Comparison of ENCODE assay signal across 25 cellular contexts in genomic region chr21:38280446-38280845, GRCh38. TPM values are rescaled to one million over a fixed set of nuclear protein-coding genes. Genes with fewer than 3 reads are reported as not detected.
DNase-seq lines count a peak whose midpoint lies in the region; ATAC-seq, FAIRE-seq and TF ChIP-seq lines count a peak whose summit lies in the region.
"Had no signal": no experiment of that assay in that cellular context is flagged by ENCODE, and none has a peak within 500 bp of the region (broad histone marks: within the 10 kb centered on the region; RNA-seq: fewer than 3 reads in every experiment).

No MANE protein-coding gene starts in this region.

- dilution Hi-C loops in IMR-90 (cut with HindIII; ENCODE audit: low sequenced_read_pairs, unreplicated experiment), result no loop called here

- no peak overlapping the region for H2AK9ac ChIP-seq in IMR-90 (replicated peaks; ENCODE audit: low read depth, low read length, poor library complexity)

- H3K79me1 ChIP-seq in IMR-90 (ENCODE audit: low read depth in 1 of 2, low read length in 2 of 2), result no peaks in the 10 kb centered on the region

- no peak overlapping the region for H3K18ac ChIP-seq in IMR-90 (ENCODE audit: low read depth, low read length)

- no peak overlapping the region for H3K23ac ChIP-seq in IMR-90 (ENCODE audit: low read depth, low read length)

- TF ChIP-seq CTCF in IMR-90 (conservative IDR thresholded peaks at IDR 0.05; ENCODE audit: low read depth, low read length) (no peak), choroid plexus epithelial cell (conservative IDR thresholded peaks at IDR 0.05; ENCODE audit: low read depth, low read length) (no peak), kidney (IDR thresholded peaks at IDR 0.05; ENCODE audit: borderline replicate concordance, extremely low read depth, insufficient read depth) (no peak)

- WGBS in IMR-90 (ENCODE audit: extremely low coverage in 2 of 2, insufficient read length in 1 of 2), 2 experiments, result no CpG with 5 or more reads among the region's 4 CpGs

- H3K9me3 ChIP-seq in IMR-90 (ENCODE audit: control insufficient read depth, insufficient read depth, low read length) (no peaks in the 10 kb centered on the region), kidney (ENCODE audit: control insufficient read depth in 1 of 2, low read length in 2 of 2) (no peaks in the 10 kb centered on the region)

- no peaks in the 10 kb centered on the region for H4K20me1 ChIP-seq in IMR-90 (ENCODE audit: insufficient read depth, low read length)
- H4K20me1 ChIP-seq: BLaER1 treated with 17β-estradiol and CSF1 and Interleukin-3, amounts not matched to agents 10 nM and 100 nM had no signal

- in situ Hi-C loops in IMR-90 (cut with MboI; ENCODE audit: low sequenced_read_pairs), result no loop called here

- H3K56ac ChIP-seq in IMR-90 (ENCODE audit: extremely low read depth, insufficient read depth, low read length), result no peak overlapping the region

- no peak overlapping the region for H2AK5ac ChIP-seq in IMR-90 (ENCODE audit: low read depth, low read length)

- H2BK5ac ChIP-seq in IMR-90 (ENCODE audit: low read depth, low read length, poor library complexity, severe bottlenecking), result no peak overlapping the region

- no peaks in the 10 kb centered on the region for H3K36me3 ChIP-seq in IMR-90 (ENCODE audit: control insufficient read depth, insufficient read depth, low read length)
- peaks cover 3 to 26% of the 10 kb centered on the region in 2 donors for H3K36me3 ChIP-seq in kidney (ENCODE audit: control insufficient read depth in 1 of 2, insufficient read depth in 2 of 2, low read length in 2 of 2)
- H3K36me3 ChIP-seq: BLaER1 treated with 17β-estradiol and CSF1 and Interleukin-3, amounts not matched to agents 10 nM and 100 nM had no signal

- DNase-seq in IMR-90 (peak; percentile 20), choroid plexus epithelial cell (ENCODE audit: low read depth) (peak; percentile 43), kidney (no peak), COR-L47 (lab: John Stamatoyannopoulos, UW) (no peak)
- no peak for DNase-seq in activated CD4-positive, alpha-beta T cell treated with anti-CD3 and anti-CD28 coated beads, Interleukin-2, amount 50 U/mL, for 48 hours
- DNase-seq: ACHN; Calu3; CD8-positive, alpha-beta T cell; DMS153; NCI-H1417; NCI-H1694 treated with DMSO at 0.1 percent for 48 hours; NCI-H2081 treated with DMSO at 0.1 percent for 48 hours; NCI-H2171 treated with DMSO at 0.1 percent for 48 hours; NCI-H524 treated with DMSO at 0.1 percent for 48 hours; OCI-M1 had no signal

- peaks cover 19% of the 10 kb centered on the region for H3K9me1 ChIP-seq in IMR-90 (ENCODE audit: insufficient read depth, low read length)

- H2AFZ ChIP-seq in IMR-90 (replicated peaks; ENCODE audit: low read length, poor library complexity), result no peak overlapping the region

- no peak for TF ChIP-seq POLR2A in IMR-90 (IDR thresholded peaks at IDR 0.05; ENCODE audit: low read depth, low read length)

- no peak for FAIRE-seq in kidney (lab: Jason Lieb, UNC)
- FAIRE-seq: GM12892, H1, HTR-8/SVneo, RCC 7860 had no signal

- TF ChIP-seq RAD21 in IMR-90 (IDR thresholded peaks at IDR 0.05; ENCODE audit: low read length), result no peak

- H3K14ac ChIP-seq in IMR-90 (replicated peaks; ENCODE audit: low read depth, low read length), result no peak overlapping the region

- intact Hi-C loops in IMR-90 (cut with micrococcal nuclease) (no loop called here), kidney (cut with DNase I) (no loop called here)

- no peak overlapping the region for H3K27ac ChIP-seq in IMR-90 (ENCODE audit: insufficient read depth, low read length)
- H3K27ac ChIP-seq in kidney (ENCODE audit: low read depth in 2 of 2, low read length in 2 of 2), result peak overlapping the region; percentile 17 to 43
- H3K27ac ChIP-seq: BLaER1 treated with 17β-estradiol and CSF1 and Interleukin-3, amounts not matched to agents 10 nM and 100 nM had no signal

- H3K4ac ChIP-seq in IMR-90 (ENCODE audit: low read depth, low read length), result no peak overlapping the region

- H3K4me2 ChIP-seq in IMR-90 (ENCODE audit: low read depth, low read length), result no peak overlapping the region

- peak overlapping the region; percentile 49; the same call in 1 of the 3 replicates for H2BK15ac ChIP-seq in IMR-90 (ENCODE audit: low read depth, low read length)

- H3K4me1 ChIP-seq in IMR-90 (ENCODE audit: control insufficient read depth, insufficient read depth, low read length) (peaks cover 19% of the 10 kb centered on the region), kidney (ENCODE audit: control insufficient read depth in 1 of 2, insufficient read depth in 1 of 2, low read depth in 1 of 2, low read length in 2 of 2) (peaks cover 13 to 14% of the 10 kb centered on the region in 2 donors)

- ATAC-seq in IMR-90 (ENCODE audit: low read depth) (no peak), GM19351 (IDR thresholded peaks at IDR 0.05; ENCODE audit: unreplicated experiment) (no peak), GM18870 (IDR thresholded peaks at IDR 0.05; ENCODE audit: unreplicated experiment) (no peak)
- ATAC-seq: CD8-positive, alpha-beta T cell; Right ventricle myocardium inferior had no signal

- H2BK20ac ChIP-seq in IMR-90 (ENCODE audit: low read depth, low read length), result no peak overlapping the region

- H4K91ac ChIP-seq in IMR-90 (ENCODE audit: insufficient read depth, low read depth, low read length), result no peak overlapping the region

- no peak overlapping the region for H3K9ac ChIP-seq in IMR-90 (ENCODE audit: low read depth, low read length)
- H3K9ac ChIP-seq in kidney (ENCODE audit: low read length in 2 of 2), result no peak overlapping the region
- H3K9ac ChIP-seq: BLaER1 treated with 17β-estradiol and CSF1 and Interleukin-3, amounts not matched to agents 10 nM and 100 nM had no signal

- no TSS peak for BruUV-seq in IMR-90 (replicated peaks; lab: Mats Ljungman, UMichigan)

- no peak overlapping the region for H4K5ac ChIP-seq in IMR-90 (ENCODE audit: low read depth, low read length)

- no peaks in the 10 kb centered on the region for H3K27me3 ChIP-seq in IMR-90 (ENCODE audit: control insufficient read depth, insufficient read depth, low read length)

- no peak overlapping the region for H2BK120ac ChIP-seq in IMR-90 (ENCODE audit: low read depth, low read length)

- CTCF ChIA-PET in IMR-90 (lab: Yijun Ruan, JAX), result no interaction called here

- H4K8ac ChIP-seq in IMR-90 (ENCODE audit: low read depth in 2 of 2, low read length in 2 of 2), result no peak overlapping the region

- H3K4me3 ChIP-seq in IMR-90 (ENCODE audit: insufficient read depth, low read depth, low read length) (no peak overlapping the region), choroid plexus epithelial cell (ENCODE audit: low read depth, low read length) (no peak overlapping the region), kidney (ENCODE audit: low read length in 2 of 2) (no peak overlapping the region)
- H3K4me3 ChIP-seq: BLaER1 treated with 17β-estradiol and CSF1 and Interleukin-3, amounts not matched to agents 10 nM and 100 nM had no signal

- POLR2A ChIA-PET in IMR-90 (lab: Charles Lee; ENCODE audit: unreplicated experiment), result no interaction called here

TF ChIP-seq in IMR-90, 13 proteins besides CTCF, POLR2A, EP300 and RAD21:
- peak; percentile 72 for TF ChIP-seq MAFK (IDR thresholded peaks at IDR 0.05; ENCODE audit: low read depth, low read length)
- no peak for TF ChIP-seq MXI1 (IDR thresholded peaks at IDR 0.05; ENCODE audit: borderline replicate concordance, low read depth, low read length)
- no peak for TF ChIP-seq SMC3 (IDR thresholded peaks at IDR 0.05; ENCODE audit: low read depth, low read length)
- TF ChIP-seq, protein P1, sequence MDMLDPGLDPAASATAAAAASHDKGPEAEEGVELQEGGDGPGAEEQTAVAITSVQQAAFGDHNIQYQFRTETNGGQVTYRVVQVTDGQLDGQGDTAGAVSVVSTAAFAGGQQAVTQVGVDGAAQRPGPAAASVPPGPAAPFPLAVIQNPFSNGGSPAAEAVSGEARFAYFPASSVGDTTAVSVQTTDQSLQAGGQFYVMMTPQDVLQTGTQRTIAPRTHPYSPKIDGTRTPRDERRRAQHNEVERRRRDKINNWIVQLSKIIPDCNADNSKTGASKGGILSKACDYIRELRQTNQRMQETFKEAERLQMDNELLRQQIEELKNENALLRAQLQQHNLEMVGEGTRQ (IDR thresholded peaks at IDR 0.05; ENCODE audit: low read depth, low read length), result no peak
- TF ChIP-seq CHD1 (IDR thresholded peaks at IDR 0.05; ENCODE audit: low read depth, low read length), result no peak

RNA-seq across cellular contexts. Expression of gene KCNJ15, which starts 23.7 kb away (rescaled TPM):
- total RNA-seq in IMR-90 (2012; rRNA removed), result under 0.01 TPM in 2 replicates
- 0.07 TPM in 1 of 2 replicates, not detected in the other for polyA plus RNA-seq in IMR-90 (2012; rRNA removed)
- not detected in 2 replicates for polyA plus RNA-seq in IMR-90 (2012; cell fraction: cytosol; rRNA removed)
- 0.11 TPM in 1 of 2 replicates, not detected in the other for polyA plus RNA-seq in IMR-90 (2012; cell fraction: nucleus; rRNA removed; ENCODE audit: low replicate concordance)
- 142 TPM for total RNA-seq in kidney
- 102 TPM for polyA plus RNA-seq in kidney (ENCODE audit: insufficient read depth, low read depth, low replicate concordance)
- total RNA-seq: CD8-positive, alpha-beta T cell; G401; H1; SK-MEL-5 had no signal

Comparison
In these comparisons a context has a peak if more than half of its experiments do, and no peak if none do; other contexts are left out.
1. DNase-seq: peak in IMR-90 (single experiment) and choroid plexus epithelial cell (single experiment); none in kidney (single experiment), COR-L47 (single experiment) and activated CD4-positive, alpha-beta T cell treated with anti-CD3 and anti-CD28 coated beads, Interleukin-2, amount 50 U/mL, for 48 hours (0 of 2).
2. RNA of gene KCNJ15, which starts 23.7 kb away (total RNA-seq): 142 TPM in kidney (single experiment); under 0.01 TPM in IMR-90; every median in the first group is over 100 times any median in the second.